ENCODE assay signal across 2 cellular contexts in genomic region chr10:70007116-70007820, GRCh38.
TF ChIP-seq lines count a peak whose summit lies in the region.

No MANE protein-coding gene starts in this region.

TF ChIP-seq in IMR-90, 13 proteins besides CTCF, POLR2A, EP300 and RAD21:
- no peak for TF ChIP-seq CHD1 (IDR thresholded peaks at IDR 0.05; ENCODE audit: low read depth, low read length)
- TF ChIP-seq MXI1 (IDR thresholded peaks at IDR 0.05; ENCODE audit: borderline replicate concordance, low read depth, low read length), result no peak
- no peak for TF ChIP-seq ELK1 (IDR thresholded peaks at IDR 0.05; ENCODE audit: borderline replicate concordance, low read depth, low read length)
- no peak for TF ChIP-seq USF2 (IDR thresholded peaks at IDR 0.05; ENCODE audit: low read depth, low read length)
- no peak for TF ChIP-seq NFE2L2 (IDR thresholded peaks at IDR 0.05; ENCODE audit: low read depth, low read length)
- TF ChIP-seq BHLHE40 (IDR thresholded peaks at IDR 0.05; ENCODE audit: low read depth, low read length), result no peak
- no peak for TF ChIP-seq RFX5 (IDR thresholded peaks at IDR 0.05; ENCODE audit: low read depth, low read length)
- no peak for TF ChIP-seq SMC3 (IDR thresholded peaks at IDR 0.05; ENCODE audit: low read depth, low read length)
- no peak for TF ChIP-seq MAFK (IDR thresholded peaks at IDR 0.05; ENCODE audit: low read depth, low read length)
- TF ChIP-seq CEBPB (IDR thresholded peaks at IDR 0.05; ENCODE audit: low read depth, low read length), result no peak
- no peak for TF ChIP-seq FOS (IDR thresholded peaks at IDR 0.05; ENCODE audit: low read depth, low read length)
- TF ChIP-seq MAZ (IDR thresholded peaks at IDR 0.05; ENCODE audit: borderline replicate concordance, low read depth, low read length), result no peak
- no peak for TF ChIP-seq RCOR1 (IDR thresholded peaks at IDR 0.05; ENCODE audit: insufficient replicate concordance, low read length)

TF ChIP-seq in H1, 55 proteins besides CTCF, POLR2A, EP300 and RAD21:
- TF ChIP-seq KDM1A (IDR thresholded peaks at IDR 0.05; ENCODE audit: borderline replicate concordance, low read length), result no peak
- TF ChIP-seq TEAD4 (IDR thresholded peaks at IDR 0.05; ENCODE audit: low read depth, low read length), result no peak
- no peak for TF ChIP-seq USF2 (IDR thresholded peaks at IDR 0.05; ENCODE audit: low read length)
- no peak for TF ChIP-seq RNF2 (IDR thresholded peaks at IDR 0.05; ENCODE audit: borderline replicate concordance, low read depth, low read length, missing control alignments, poor library complexity, severe bottlenecking)
- TF ChIP-seq EGR1 (IDR thresholded peaks at IDR 0.05; ENCODE audit: borderline replicate concordance, low read depth, low read length), result no peak
- no peak for TF ChIP-seq PHF8 (conservative IDR thresholded peaks at IDR 0.05; ENCODE audit: low read depth, low read length)
- TF ChIP-seq ATF2 (IDR thresholded peaks at IDR 0.05; ENCODE audit: low read length), result no peak
- TF ChIP-seq CBX5 (IDR thresholded peaks at IDR 0.05; ENCODE audit: low read depth, low read length), result no peak
- TF ChIP-seq NANOG (IDR thresholded peaks at IDR 0.05; ENCODE audit: insufficient read depth, low read depth, low read length, poor library complexity, severe bottlenecking), result no peak
- no peak for TF ChIP-seq TAF7 (optimal IDR thresholded peaks at IDR 0.05; ENCODE audit: borderline replicate concordance, low read depth, low read length)
- no peak for TF ChIP-seq HDAC6 (IDR thresholded peaks at IDR 0.05; ENCODE audit: low read depth, low read length)
- TF ChIP-seq TCF12 (IDR thresholded peaks at IDR 0.05; ENCODE audit: low read depth, low read length), result no peak
TF ChIP-seq in H1: peak in this region for 0.
